Comparison of ENCODE assay signal across 11 cellular contexts in the genomic region with DNA sequence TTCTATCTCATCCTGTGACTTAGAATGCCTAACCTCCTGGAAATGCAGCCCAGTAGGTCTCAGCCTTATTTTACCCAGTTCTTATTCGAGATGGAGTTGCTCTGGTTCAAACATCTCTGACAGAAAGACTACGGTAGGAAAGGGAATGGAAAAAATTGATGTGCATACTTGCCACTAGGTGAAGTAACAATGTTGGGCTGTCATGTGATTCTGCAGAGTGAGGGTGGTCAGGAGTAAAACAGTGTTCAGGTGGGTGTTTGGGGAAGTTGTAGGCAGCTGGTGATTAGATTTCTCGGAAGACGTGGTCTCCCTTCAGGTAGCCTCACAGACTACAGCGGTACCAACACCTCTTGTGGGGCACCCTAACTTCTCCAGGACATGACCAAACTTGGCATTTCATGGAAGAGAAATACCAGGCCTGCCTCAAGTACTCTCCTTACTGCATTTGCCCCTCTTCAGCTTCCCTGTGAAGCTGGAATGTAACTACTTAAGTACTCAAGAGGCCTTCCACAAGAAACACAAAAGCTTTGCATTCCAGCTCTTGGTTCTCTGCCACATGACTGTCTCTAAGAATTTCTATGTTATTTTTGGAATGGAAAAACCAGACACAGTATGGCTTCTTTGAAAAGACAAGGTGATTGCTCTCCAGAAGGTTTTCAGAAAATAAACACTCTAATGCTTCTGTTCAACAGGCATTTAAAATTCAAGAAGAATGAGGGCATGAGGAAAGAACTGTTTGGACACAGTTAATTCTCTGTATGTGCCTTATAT. TPM values are rescaled to one million over a fixed set of nuclear protein-coding genes. Genes with fewer than 3 reads are reported as not detected.
DNase-seq lines count a peak whose midpoint lies in the region; FAIRE-seq and TF ChIP-seq lines count a peak whose summit lies in the region.
"Had no signal": no experiment of that assay in that cellular context is flagged by ENCODE, and none has a peak within 500 bp of the region (broad histone marks: within the 10 kb centered on the region; RNA-seq: fewer than 3 reads in every experiment).

No MANE protein-coding gene starts in this region.

- no peak overlapping the region for H3K4me2 ChIP-seq in keratinocyte (ENCODE audit: control insufficient read depth, extremely low read depth, insufficient read depth, low read depth, low read length)
- H3K4me2 ChIP-seq: A549 had no signal

- no peak overlapping the region for H3K27ac Mint-ChIP-seq in CD14-positive monocyte
- H3K27ac Mint-ChIP-seq: dendritic cell treated with granulocyte-macrophage colony-stimulating factor and Interleukin-4, amounts not matched to agents 40 ng/mL and 50 ng/mL, for 4 days; stimulated activated memory B cell treated with anti-CD40 and anti-IgM and Interleukin-4, amounts not matched to agents 10 μg/mL and 1 μg/mL and 100 μg/mL, for 72 hours had no signal

- peaks cover 1% of the 10 kb centered on the region for H3K9me3 ChIP-seq in keratinocyte (ENCODE audit: control insufficient read depth, low read depth, low read length)
- no peaks in the 10 kb centered on the region for H3K9me3 ChIP-seq in tibial artery

- no peaks in the 10 kb centered on the region for H3K27me3 Mint-ChIP-seq in CD14-positive monocyte (ENCODE audit: low read depth in 3 of 3)
- H3K27me3 Mint-ChIP-seq: dendritic cell treated with granulocyte-macrophage colony-stimulating factor and Interleukin-4, amounts not matched to agents 40 ng/mL and 50 ng/mL, for 4 days had no signal

- peak; percentile 32 for DNase-seq in NCI-H2196 (lab: John Stamatoyannopoulos, UW; ENCODE audit: unreplicated experiment)
- DNase-seq in NCI-H2196 treated with DMSO at 0.1 percent for 48 hours (lab: John Stamatoyannopoulos, UW; ENCODE audit: unreplicated experiment), result no peak
- peak; percentile 54 for DNase-seq in dermis blood vessel endothelial cell
- no peak for DNase-seq in keratinocyte (ENCODE audit: low read depth, low spot score)
- peak; percentile 63 for DNase-seq in superior temporal gyrus (ENCODE audit: extremely low spot score)
- no peak for DNase-seq in tibial artery
- DNase-seq in CD14-positive monocyte (ENCODE audit: low spot score), result no peak
- DNase-seq in HCEC 1CT, result no peak

- H3K36me3 ChIP-seq in keratinocyte (ENCODE audit: control insufficient read depth in 2 of 2, extremely low read depth in 1 of 2, insufficient read depth in 2 of 2, low read length in 2 of 2) (no peaks in the 10 kb centered on the region), tibial artery (no peaks in the 10 kb centered on the region)

- no peak overlapping the region for H2AFZ ChIP-seq in keratinocyte (ENCODE audit: control insufficient read depth, low read length)

- H3K27ac ChIP-seq in keratinocyte (ENCODE audit: control insufficient read depth, insufficient read depth, low read length) (no peak overlapping the region), tibial artery (peak overlapping the region in 1 of 2 donors; percentile 10)
- H3K27ac ChIP-seq: A549 had no signal

- no peaks in the 10 kb centered on the region for H3K36me3 Mint-ChIP-seq in CD14-positive monocyte
- H3K36me3 Mint-ChIP-seq: stimulated activated memory B cell treated with anti-CD40 and anti-IgM and Interleukin-4, amounts not matched to agents 10 μg/mL and 1 μg/mL and 100 μg/mL, for 72 hours had no signal

- H3K4me3 Mint-ChIP-seq in CD14-positive monocyte, result no peak overlapping the region
- H3K4me3 Mint-ChIP-seq: dendritic cell treated with granulocyte-macrophage colony-stimulating factor and Interleukin-4, amounts not matched to agents 40 ng/mL and 50 ng/mL, for 4 days; stimulated activated memory B cell treated with anti-CD40 and anti-IgM and Interleukin-4, amounts not matched to agents 10 μg/mL and 1 μg/mL and 100 μg/mL, for 72 hours had no signal

- FAIRE-seq in keratinocyte (lab: Jason Lieb, UNC), result peak; percentile 26
- FAIRE-seq: A549 had no signal

- dilution Hi-C loops in keratinocyte (cut with MboI; ENCODE audit: extremely low pct_ligation_motif_present, low sequenced_read_pairs), result no loop called here

- H3K4me1 ChIP-seq in keratinocyte (ENCODE audit: control insufficient read depth, extremely low read depth, insufficient read depth, low read length) (no peaks in the 10 kb centered on the region), tibial artery (peaks cover 0 to 12% (median 5%) of the 10 kb centered on the region in 4 donors)
- H3K4me1 ChIP-seq: A549 had no signal

- TF ChIP-seq CTCF in keratinocyte (optimal IDR thresholded peaks at IDR 0.05 in 1 of 3, IDR thresholded peaks at IDR 0.05 in 1 of 3, conservative IDR thresholded peaks at IDR 0.05 in 1 of 3; ENCODE audit: extremely low read depth in 1 of 3, insufficient read depth in 2 of 3, low read length in 3 of 3) (no peak), tibial artery (IDR thresholded peaks at IDR 0.05) (no peak), CD14-positive monocyte (IDR thresholded peaks at IDR 0.05) (no peak)

- peaks cover 6 to 11% (median 8%) of the 10 kb centered on the region in 7 donors for H3K9me3 Mint-ChIP-seq in CD14-positive monocyte

- H3K4me1 Mint-ChIP-seq in CD14-positive monocyte, result no peaks in the 10 kb centered on the region
- H3K4me1 Mint-ChIP-seq: stimulated activated memory B cell treated with anti-CD40 and anti-IgM and Interleukin-4, amounts not matched to agents 10 μg/mL and 1 μg/mL and 100 μg/mL, for 72 hours had no signal

- intact Hi-C loops in tibial artery (cut with DNase I; ENCODE audit: low total_unique reads) (no loop called here), CD14-positive monocyte (cut with micrococcal nuclease) (no loop called here)

- no peak overlapping the region for H3K4me3 ChIP-seq in keratinocyte (ENCODE audit: control insufficient read depth in 2 of 3, extremely low read depth in 1 of 3, insufficient read depth in 2 of 3, low read depth in 1 of 3, low read length in 3 of 3)
- no peak overlapping the region for H3K4me3 ChIP-seq in tibial artery
- H3K4me3 ChIP-seq: A549 had no signal

- no peaks in the 10 kb centered on the region for H3K79me2 ChIP-seq in keratinocyte (ENCODE audit: control insufficient read depth, insufficient read depth, low read length)

- H4K20me1 ChIP-seq in keratinocyte (ENCODE audit: control insufficient read depth, extremely low read depth, insufficient read depth, low read length), result no peaks in the 10 kb centered on the region

- H3K9ac ChIP-seq in keratinocyte (ENCODE audit: control insufficient read depth, extremely low read depth, insufficient read depth, low read length), result no peak overlapping the region

- H3K9me1 ChIP-seq in keratinocyte (ENCODE audit: control insufficient read depth, extremely low read depth, insufficient read depth, low read length), result no peaks in the 10 kb centered on the region

- H3K27me3 ChIP-seq in keratinocyte (ENCODE audit: control insufficient read depth, extremely low read depth, insufficient read depth, low read length) (no peaks in the 10 kb centered on the region), tibial artery (no peaks in the 10 kb centered on the region)

RNA-seq across cellular contexts. Expression of gene ENTREP1, which starts 17.4 kb away (rescaled TPM):
- total RNA-seq in dermis blood vessel endothelial cell, result 6.6 and 8.0 TPM in 2 replicates
- polyA plus RNA-seq in keratinocyte (0.49 to 0.52 TPM (median 0.52 TPM) in 3 replicates), CD14-positive monocyte (not detected)
- 0.45 TPM for polyA plus RNA-seq in keratinocyte (2011; ENCODE audit: low read depth)
- polyA plus RNA-seq in keratinocyte (2011; cell fraction: cytosol; rRNA removed), result 0.49 and 0.73 TPM in 2 replicates
- 5.1 and 5.2 TPM in 2 replicates for polyA plus RNA-seq in keratinocyte (2011; cell fraction: nucleus; rRNA removed)
- 0.54 and 1.7 TPM in 2 replicates for polyA plus RNA-seq in keratinocyte (2012; ENCODE audit: low replicate concordance)
- polyA minus RNA-seq in keratinocyte, result 0.42 to 1.1 TPM (median 0.86 TPM) in 3 replicates
- 1.7 TPM for polyA minus RNA-seq in keratinocyte (2011; cell fraction: cytosol; rRNA and poly(A)+ RNA removed)
- 1.6 and 2.2 TPM in 2 replicates for polyA minus RNA-seq in keratinocyte (2011; cell fraction: nucleus; rRNA and poly(A)+ RNA removed)

Comparison
In these comparisons a context has a peak if more than half of its experiments do, and no peak if none do; other contexts are left out.
1. DNase-seq: peak in NCI-H2196 (single experiment), dermis blood vessel endothelial cell (single experiment) and superior temporal gyrus (single experiment); none in NCI-H2196 treated with DMSO at 0.1 percent for 48 hours (single experiment), keratinocyte (single experiment), tibial artery (0 of 2), CD14-positive monocyte (single experiment) and HCEC 1CT (single experiment).